In genomic region chr6:15248451-15249370, GRCh38 we compare ENCODE assay signal across 1 cellular context.
A peak's percentile ranks its signal among the peaks of the same experiment; 100 is the strongest.
TF ChIP-seq lines count a peak whose summit lies in the region.

No MANE protein-coding gene starts in this region.

TF ChIP-seq in K562, 482 proteins besides CTCF, POLR2A, EP300 and RAD21 (continued from another document and continues in another):
- TF ChIP-seq ID3 (CRISPR knock-in tag; IDR thresholded peaks at IDR 0.05) (no peak), ID3 (tag; IDR thresholded peaks at IDR 0.05) (peak; percentile 17; the same call in 1 of the 2 replicates), NR4A1 (CRISPR knock-in tag; IDR thresholded peaks at IDR 0.05) (0 out of 2 replicates have a peak, but pooled peaks have one; percentile 26), NR4A1 (tag; IDR thresholded peaks at IDR 0.05) (no peak), NR2F6 (CRISPR knock-in tag; IDR thresholded peaks at IDR 0.05) (no peak), SMARCC2 (IDR thresholded peaks at IDR 0.05; ENCODE audit: low read depth) (0 out of 2 replicates have a peak, but pooled peaks have one; percentile 24), YY1 (IDR thresholded peaks at IDR 0.05; ENCODE audit: borderline replicate concordance in 1 of 3, control insufficient read depth in 1 of 3, extremely low read depth in 1 of 3, insufficient read depth in 3 of 3, insufficient read length in 1 of 3, insufficient replicate concordance in 2 of 3, low read depth in 1 of 3, low read length in 2 of 3) (peak in 2 of 3 experiments; percentile 79 to 88), ERF (CRISPR knock-in tag; IDR thresholded peaks at IDR 0.05) (0 out of 2 replicates have a peak, but pooled peaks have one; percentile 75), TFAP4 (CRISPR knock-in tag; IDR thresholded peaks at IDR 0.05; ENCODE audit: borderline replicate concordance) (peak; percentile 79; the same call in 1 of the 2 replicates), ZSCAN32 (CRISPR knock-in tag; IDR thresholded peaks at IDR 0.05) (peak; percentile 19; the same call in 1 of the 2 replicates), ZNF212 (CRISPR knock-in tag; IDR thresholded peaks at IDR 0.05) (no peak), SIN3A (IDR thresholded peaks at IDR 0.05; ENCODE audit: borderline replicate concordance in 2 of 2, control insufficient read depth in 1 of 2, low read depth in 2 of 2, low read length in 2 of 2) (0 out of 4 replicates have a peak, but pooled peaks of 1 of the 2 experiments have one; percentile 54), ZNF639 (CRISPR knock-in tag; conservative IDR thresholded peaks at IDR 0.05 in 1 of 2, IDR thresholded peaks at IDR 0.05 in 1 of 2) (peak in 1 of 2 experiments; percentile 93; a peak in 2 of 4 replicates), ARID1B (IDR thresholded peaks at IDR 0.05) (peak; percentile 38; the same call in 1 of the 2 replicates), MAZ (CRISPR knock-in tag; conservative IDR thresholded peaks at IDR 0.05 in 1 of 2, IDR thresholded peaks at IDR 0.05 in 1 of 2) (peak; percentile 94 to 95), EGR1 (conservative IDR thresholded peaks at IDR 0.05) (peak; percentile 91), AFF1 (IDR thresholded peaks at IDR 0.05; ENCODE audit: low read depth in 1 of 2, partially characterized antibody in 2 of 2) (peak in 1 of 2 experiments; percentile 29), KAT7 (CRISPR knock-in tag; IDR thresholded peaks at IDR 0.05; ENCODE audit: borderline replicate concordance) (peak; percentile 68; the same call in 1 of the 2 replicates), ZNF431 (CRISPR knock-in tag; IDR thresholded peaks at IDR 0.05) (no peak), ZNF408 (CRISPR knock-in tag; IDR thresholded peaks at IDR 0.05; ENCODE audit: low read depth) (no peak), MLLT1 (IDR thresholded peaks at IDR 0.05) (peak in 1 of 2 experiments; percentile 75; a peak in 1 of 4 replicates), THAP12 (CRISPR knock-in tag; IDR thresholded peaks at IDR 0.05) (0 out of 2 replicates have a peak, but pooled peaks have one; percentile 19), HDAC1 (IDR thresholded peaks at IDR 0.05) (peak in 1 of 2 experiments; percentile 56; a peak in 2 of 4 replicates), NFE2 (IDR thresholded peaks at IDR 0.05; ENCODE audit: low read depth) (0 out of 2 replicates have a peak, but pooled peaks have one; percentile 6), FOXK2 (conservative IDR thresholded peaks at IDR 0.05 in 1 of 2, IDR thresholded peaks at IDR 0.05 in 1 of 2; ENCODE audit: low read depth in 2 of 2) (peak; percentile 12 to 38; a peak in 3 of 4 replicates), SPI1 (IDR thresholded peaks at IDR 0.05; ENCODE audit: borderline replicate concordance, low read depth, low read length) (peak; percentile 57; the same call in 1 of the 2 replicates), USF2 (CRISPR knock-in tag; IDR thresholded peaks at IDR 0.05) (no peak), NFIC (IDR thresholded peaks at IDR 0.05) (peak; percentile 39; the same call in 1 of the 2 replicates), DEAF1 (CRISPR knock-in tag; IDR thresholded peaks at IDR 0.05) (no peak), MTA2 (IDR thresholded peaks at IDR 0.05; ENCODE audit: low read depth) (no peak), SREBF1 (IDR thresholded peaks at IDR 0.05; ENCODE audit: borderline replicate concordance, low read depth, low read length) (0 out of 2 replicates have a peak, but pooled peaks have one; percentile 44), MECOM (CRISPR knock-in tag; IDR thresholded peaks at IDR 0.05) (0 out of 2 replicates have a peak, but pooled peaks have one; percentile 28), NBN (IDR thresholded peaks at IDR 0.05; ENCODE audit: low read depth) (peak; percentile 99), KHSRP (IDR thresholded peaks at IDR 0.05) (peak; percentile 95), ETS1 (conservative IDR thresholded peaks at IDR 0.05; ENCODE audit: control insufficient read depth, low read depth, low read length) (peak; percentile 7; the same call in 1 of the 2 replicates), TRIM24 (IDR thresholded peaks at IDR 0.05) (peak in 1 of 2 experiments; percentile 11; a peak in 1 of 4 replicates), JUNB (CRISPR knock-in tag; conservative IDR thresholded peaks at IDR 0.05) (no peak), SRSF7 (optimal IDR thresholded peaks at IDR 0.05; ENCODE audit: low read depth, low read length) (no peak), CREB1 (IDR thresholded peaks at IDR 0.05) (peak; percentile 99), CREB1 (CRISPR knock-in tag; IDR thresholded peaks at IDR 0.05) (peak; percentile 97), RB1 (IDR thresholded peaks at IDR 0.05; ENCODE audit: low read depth) (peak; percentile 81), ZNF740 (CRISPR knock-in tag; IDR thresholded peaks at IDR 0.05) (peak; percentile 88), ZNF740 (tag; IDR thresholded peaks at IDR 0.05) (peak in 1 of 2 experiments; percentile 61; a peak in 1 of 4 replicates), MYC (IDR thresholded peaks at IDR 0.05; ENCODE audit: low read depth, low read length) (peak; percentile 33; the same call in 1 of the 2 replicates), MYC (CRISPR knock-in tag; IDR thresholded peaks at IDR 0.05; ENCODE audit: borderline replicate concordance, low read depth) (no peak), SMAD4 (CRISPR knock-in tag; conservative IDR thresholded peaks at IDR 0.05) (peak; percentile 44)
